In the genomic region with DNA sequence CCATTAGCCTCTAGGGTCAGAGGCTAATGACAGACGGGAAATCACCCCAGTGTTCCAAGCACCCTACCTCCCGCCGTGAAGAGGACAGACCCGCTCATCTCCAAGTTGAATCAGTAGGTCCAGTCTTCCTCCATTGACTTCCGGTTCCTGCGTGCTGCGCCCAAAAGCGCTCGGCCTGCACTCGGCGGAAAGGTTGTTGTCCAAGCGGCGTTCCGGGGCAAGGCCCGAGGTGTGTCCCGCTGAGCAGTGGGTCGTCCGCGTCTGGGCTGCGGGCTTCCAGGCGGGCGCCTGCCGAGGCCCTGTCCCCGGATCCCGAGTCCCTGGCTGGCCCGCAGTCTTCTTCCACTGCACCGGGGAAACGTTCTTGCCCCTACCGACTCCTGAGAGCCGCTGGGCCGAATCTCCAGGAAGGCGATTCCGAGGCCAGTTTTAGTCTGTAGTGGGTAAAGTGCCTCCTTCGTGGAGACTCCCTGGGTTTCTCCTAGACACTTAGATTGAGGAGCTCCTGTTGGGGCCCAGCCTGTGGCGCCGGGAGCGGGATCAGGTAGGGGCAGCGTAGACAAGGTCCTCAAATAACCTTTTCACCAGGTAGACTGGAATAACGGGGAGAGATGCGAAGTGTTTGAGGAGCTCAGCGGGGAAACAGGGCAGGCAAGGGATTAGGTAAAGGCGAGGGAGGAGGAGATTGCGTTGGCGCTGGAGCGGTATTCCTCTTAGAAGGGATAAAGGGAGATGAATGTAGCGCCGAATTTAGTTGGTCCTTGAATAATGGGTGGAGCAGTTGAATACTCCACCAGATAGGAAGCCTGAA, we compare ENCODE assay signal across 8 cellular contexts. TPM values are rescaled to one million over a fixed set of nuclear protein-coding genes. Genes with fewer than 3 reads are reported as not detected.
DNase-seq lines count a peak whose midpoint lies in the region; ATAC-seq and TF ChIP-seq lines count a peak whose summit lies in the region.

TEFM (minus strand) TSS at position 138 of the 811 bp plus-strand sequence; CDS start at position 98, 40 bp downstream.

- H3K27ac ChIP-seq in spleen = peak within 1 kb of the TSS; percentile 82 to 93 (median 86)

- DNase-seq in AG04449 (ENCODE audit: low read depth, low spot score) (peak; percentile 41), NCI-H226 (peak; percentile 85), inferior parietal cortex (ENCODE audit: extremely low spot score) (peak; percentile 91), spleen (peak; percentile 96)
- DNase-seq in activated CD4-positive, CD25-positive, alpha-beta regulatory T cell treated with anti-CD3 and anti-CD28 coated beads, Interleukin-2, amount 50 U/mL, for 16 hours (ENCODE audit: low read depth, low spot score) = peak; percentile 86
- peak; percentile 74 for DNase-seq in central memory CD4-positive, alpha-beta T cell

- peaks cover 0 to 33% (median 2%) of the 10 kb centered on the region in 6 donors for H3K36me3 ChIP-seq in spleen

- CTCF ChIA-PET in AG04449 (lab: Yijun Ruan, JAX) = no interaction called here

- POLR2A ChIA-PET in AG04449 (lab: Yijun Ruan, JAX) = interaction anchor here (1.0 kb wide), 1 partner anchor 42 kb away, joined by 3 read pairs; no protein-coding TSS in a partner anchor

- no peaks in the 10 kb centered on the region for H3K27me3 ChIP-seq in spleen (replicated peaks in 1 of 7)

- TF ChIP-seq POLR2A in spleen (IDR thresholded peaks at IDR 0.05) = peak in 2 of 3 donors; percentile 7 to 80

- H3K4me1 ChIP-seq in spleen = peaks cover 15 to 69% (median 34%) of the 10 kb centered on the region in 6 donors

- peak within 1 kb of the TSS; percentile 82 for H3K4me3 ChIP-seq in AG04449 (ENCODE audit: low read depth, low read length)
- H3K4me3 ChIP-seq in spleen = peak within 1 kb of the TSS; percentile 65 to 90 (median 70)

- 0 to 1% (median 0%) methylated on average over 22 to 47 of the region's 47 CpGs for WGBS in spleen, 5 donors

- intact Hi-C loops in spleen (cut with DNase I; ENCODE audit: low total_unique reads) = loop anchor here (5.0 to 10.0 kb wide), 2 partner anchors 61 to 308 kb away; no protein-coding TSS in a partner anchor

- TF ChIP-seq CTCF in AG04449 (IDR thresholded peaks at IDR 0.05; ENCODE audit: insufficient read depth, low read length, missing control alignments) (no peak), spleen (IDR thresholded peaks at IDR 0.05 in 8 of 11, conservative IDR thresholded peaks at IDR 0.05 in 3 of 11) (peak in 2 of 11 experiments; percentile 15 to 21)

- peak; percentile 81 for ATAC-seq in GM18873 (IDR thresholded peaks at IDR 0.05; ENCODE audit: low FRiP score, unreplicated experiment)
- peak; percentile 70 for ATAC-seq in HG03139 (IDR thresholded peaks at IDR 0.05; ENCODE audit: unreplicated experiment)

- no peaks in the 10 kb centered on the region for H3K9me3 ChIP-seq in spleen

RNA-seq across cellular contexts. Expression of gene TEFM, which starts in this region (rescaled TPM):
- 10 to 100 TPM; 16.0 to 33.4 (median 18.0) TPM for total RNA-seq in spleen
- 10 to 100 TPM in 2 of 3 donors, 1 to 10 TPM in 1; 8.4 to 14.6 (median 11.2) TPM for polyA plus RNA-seq in spleen

Comparison
In these comparisons a context has a peak if more than half of its experiments do, and no peak if none do; other contexts are left out.
1. Peak in every context shown above with its lines: DNase-seq, ATAC-seq, H3K4me3 ChIP-seq and H3K27ac ChIP-seq.
2. DNase-seq: peak in every context shown above with its lines; median percentile 96 in spleen; 91 in inferior parietal cortex; 86 in activated CD4-positive, CD25-positive, alpha-beta regulatory T cell treated with anti-CD3 and anti-CD28 coated beads, Interleukin-2, amount 50 U/mL, for 16 hours; 85 in NCI-H226; 74 in central memory CD4-positive, alpha-beta T cell; 41 in AG04449.